In the genomic region with DNA sequence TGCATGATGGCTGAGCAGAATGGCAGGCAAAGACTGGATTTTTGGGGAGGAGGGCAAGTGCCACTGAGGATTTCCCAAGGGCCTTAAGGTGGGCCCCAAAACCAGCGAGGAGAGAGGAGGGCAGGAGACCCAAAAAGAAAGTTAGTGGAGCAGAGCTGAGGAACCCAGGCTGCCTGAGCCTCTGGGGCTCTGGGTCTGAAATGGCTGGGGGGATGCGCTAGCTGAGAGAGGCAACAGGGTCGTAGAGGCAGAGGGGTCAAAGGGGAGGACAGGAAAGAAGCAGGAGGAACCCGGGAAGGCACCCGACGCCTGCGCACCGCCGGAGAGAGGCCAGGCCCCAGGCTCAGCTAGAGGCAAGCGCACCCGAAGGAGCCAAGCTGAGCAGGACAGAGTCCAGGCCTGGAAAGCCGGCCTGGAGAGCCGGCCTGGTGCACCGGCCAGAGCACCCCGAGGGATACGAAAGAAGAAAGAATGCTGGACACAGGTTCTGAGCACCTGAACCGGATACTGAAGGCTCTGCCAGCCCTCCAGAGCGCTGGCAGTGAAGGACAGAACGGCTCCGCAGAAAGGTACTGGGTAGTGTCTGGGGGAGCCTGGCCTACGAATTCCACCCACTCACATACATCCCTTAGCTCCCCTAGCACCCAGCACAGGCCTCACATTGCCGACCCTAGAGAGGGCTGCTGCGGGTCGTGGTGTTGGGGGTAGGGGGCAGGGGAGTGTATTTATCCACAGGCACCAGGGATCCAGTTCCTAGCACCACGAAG, we compare ENCODE assay signal across 2 cellular contexts.
TF ChIP-seq lines count a peak whose summit lies in the region.

No MANE protein-coding gene starts in this region.

TF ChIP-seq in HepG2, 621 proteins besides CTCF, POLR2A, EP300 and RAD21:
- TF ChIP-seq ZFX (CRISPR knock-in tag; IDR thresholded peaks at IDR 0.05; ENCODE audit: low read depth): peak; percentile 37
- peak; percentile 26 for TF ChIP-seq HNRNPLL (IDR thresholded peaks at IDR 0.05; ENCODE audit: low read depth, low read length, poor library complexity, severe bottlenecking)
- TF ChIP-seq, protein P1, sequence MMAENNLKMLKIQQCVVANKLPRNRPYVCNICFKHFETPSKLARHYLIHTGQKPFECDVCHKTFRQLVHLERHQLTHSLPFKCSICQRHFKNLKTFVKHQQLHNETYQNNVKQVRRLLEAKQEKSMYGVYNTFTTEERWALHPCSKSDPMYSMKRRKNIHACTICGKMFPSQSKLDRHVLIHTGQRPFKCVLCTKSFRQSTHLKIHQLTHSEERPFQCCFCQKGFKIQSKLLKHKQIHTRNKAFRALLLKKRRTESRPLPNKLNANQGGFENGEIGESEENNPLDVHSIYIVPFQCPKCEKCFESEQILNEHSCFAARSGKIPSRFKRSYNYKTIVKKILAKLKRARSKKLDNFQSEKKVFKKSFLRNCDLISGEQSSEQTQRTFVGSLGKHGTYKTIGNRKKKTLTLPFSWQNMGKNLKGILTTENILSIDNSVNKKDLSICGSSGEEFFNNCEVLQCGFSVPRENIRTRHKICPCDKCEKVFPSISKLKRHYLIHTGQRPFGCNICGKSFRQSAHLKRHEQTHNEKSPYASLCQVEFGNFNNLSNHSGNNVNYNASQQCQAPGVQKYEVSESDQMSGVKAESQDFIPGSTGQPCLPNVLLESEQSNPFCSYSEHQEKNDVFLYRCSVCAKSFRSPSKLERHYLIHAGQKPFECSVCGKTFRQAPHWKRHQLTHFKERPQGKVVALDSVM (CRISPR knock-in tag; IDR thresholded peaks at IDR 0.05): no peak
- TF ChIP-seq, protein P2, sequence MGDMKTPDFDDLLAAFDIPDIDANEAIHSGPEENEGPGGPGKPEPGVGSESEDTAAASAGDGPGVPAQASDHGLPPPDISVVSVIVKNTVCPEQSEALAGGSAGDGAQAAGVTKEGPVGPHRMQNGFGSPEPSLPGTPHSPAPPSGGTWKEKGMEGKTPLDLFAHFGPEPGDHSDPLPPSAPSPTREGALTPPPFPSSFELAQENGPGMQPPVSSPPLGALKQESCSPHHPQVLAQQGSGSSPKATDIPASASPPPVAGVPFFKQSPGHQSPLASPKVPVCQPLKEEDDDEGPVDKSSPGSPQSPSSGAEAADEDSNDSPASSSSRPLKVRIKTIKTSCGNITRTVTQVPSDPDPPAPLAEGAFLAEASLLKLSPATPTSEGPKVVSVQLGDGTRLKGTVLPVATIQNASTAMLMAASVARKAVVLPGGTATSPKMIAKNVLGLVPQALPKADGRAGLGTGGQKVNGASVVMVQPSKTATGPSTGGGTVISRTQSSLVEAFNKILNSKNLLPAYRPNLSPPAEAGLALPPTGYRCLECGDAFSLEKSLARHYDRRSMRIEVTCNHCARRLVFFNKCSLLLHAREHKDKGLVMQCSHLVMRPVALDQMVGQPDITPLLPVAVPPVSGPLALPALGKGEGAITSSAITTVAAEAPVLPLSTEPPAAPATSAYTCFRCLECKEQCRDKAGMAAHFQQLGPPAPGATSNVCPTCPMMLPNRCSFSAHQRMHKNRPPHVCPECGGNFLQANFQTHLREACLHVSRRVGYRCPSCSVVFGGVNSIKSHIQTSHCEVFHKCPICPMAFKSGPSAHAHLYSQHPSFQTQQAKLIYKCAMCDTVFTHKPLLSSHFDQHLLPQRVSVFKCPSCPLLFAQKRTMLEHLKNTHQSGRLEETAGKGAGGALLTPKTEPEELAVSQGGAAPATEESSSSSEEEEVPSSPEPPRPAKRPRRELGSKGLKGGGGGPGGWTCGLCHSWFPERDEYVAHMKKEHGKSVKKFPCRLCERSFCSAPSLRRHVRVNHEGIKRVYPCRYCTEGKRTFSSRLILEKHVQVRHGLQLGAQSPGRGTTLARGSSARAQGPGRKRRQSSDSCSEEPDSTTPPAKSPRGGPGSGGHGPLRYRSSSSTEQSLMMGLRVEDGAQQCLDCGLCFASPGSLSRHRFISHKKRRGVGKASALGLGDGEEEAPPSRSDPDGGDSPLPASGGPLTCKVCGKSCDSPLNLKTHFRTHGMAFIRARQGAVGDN (CRISPR knock-in tag; IDR thresholded peaks at IDR 0.05): peak; percentile 28; the same call in 1 of the 2 replicates
- TF ChIP-seq FOXA3 (CRISPR knock-in tag; IDR thresholded peaks at IDR 0.05): no peak
- TF ChIP-seq SMARCC2 (IDR thresholded peaks at IDR 0.05): no peak
- TF ChIP-seq ZNF34 (CRISPR knock-in tag; IDR thresholded peaks at IDR 0.05; ENCODE audit: borderline replicate concordance): no peak
- TF ChIP-seq KLF9 (CRISPR knock-in tag; IDR thresholded peaks at IDR 0.05; ENCODE audit: low read depth): no peak

TF ChIP-seq in K562, 482 proteins besides CTCF, POLR2A, EP300 and RAD21:
- TF ChIP-seq ETS2 (tag; IDR thresholded peaks at IDR 0.05; ENCODE audit: borderline replicate concordance, poor library complexity, severe bottlenecking) (no peak), NRF1 (conservative IDR thresholded peaks at IDR 0.05 in 1 of 2, IDR thresholded peaks at IDR 0.05 in 1 of 2) (peak; percentile 24 to 31; a peak in 1 of 4 replicates)
